Comparison of ENCODE assay signal across 21 cellular contexts in genomic region chr9:561430-561829, GRCh38. TPM values are rescaled to one million over a fixed set of nuclear protein-coding genes. Genes with fewer than 3 reads are reported as not detected.
DNase-seq lines count a peak whose midpoint lies in the region; ATAC-seq and TF ChIP-seq lines count a peak whose summit lies in the region.
"Had no signal": no experiment of that assay in that cellular context is flagged by ENCODE, and none has a peak within 500 bp of the region (broad histone marks: within the 10 kb centered on the region; RNA-seq: fewer than 3 reads in every experiment).

No MANE protein-coding gene starts in this region.

- H3K4me3 ChIP-seq in SU-DHL-6 (ENCODE audit: insufficient read depth, low read length, poor library complexity, severe bottlenecking) (peak overlapping the region; percentile 3), OCI-LY7 (ENCODE audit: low read depth, low read length, poor library complexity, severe bottlenecking) (no peak overlapping the region)
- H3K4me3 ChIP-seq: gastrocnemius medialis had no signal

- H3K9ac ChIP-seq in SU-DHL-6 (ENCODE audit: low read length) = peak overlapping the region; percentile 66

- no peaks in the 10 kb centered on the region for H3K9me2 ChIP-seq in SU-DHL-6 (replicated peaks; ENCODE audit: insufficient read depth, low read length)
- no peaks in the 10 kb centered on the region for H3K9me2 ChIP-seq in OCI-LY7 (ENCODE audit: insufficient read depth, low read length)

- H2AFZ ChIP-seq in SU-DHL-6 (ENCODE audit: low read depth, low read length, severe bottlenecking) = no peak overlapping the region
- no peak overlapping the region for H2AFZ ChIP-seq in OCI-LY7 (ENCODE audit: low read length)

- H3K4me1 ChIP-seq in OCI-LY7 (ENCODE audit: insufficient read depth, low read length, poor library complexity, severe bottlenecking) = peaks cover 68% of the 10 kb centered on the region
- H3K4me1 ChIP-seq: BE2C, gastrocnemius medialis had no signal

- no peak for TF ChIP-seq CTCF in SU-DHL-6 (IDR thresholded peaks at IDR 0.05; ENCODE audit: insufficient read depth, low read length, poor library complexity, severe bottlenecking)
- TF ChIP-seq CTCF in nephron (IDR thresholded peaks at IDR 0.05; ENCODE audit: unreplicated experiment in 3 of 3) = no peak
- TF ChIP-seq CTCF in OCI-LY7 (conservative IDR thresholded peaks at IDR 0.05; ENCODE audit: low read length) = no peak

- H3K27ac ChIP-seq in SU-DHL-6 (ENCODE audit: low read depth, low read length) (peak overlapping the region; percentile 98), OCI-LY7 (ENCODE audit: low read depth, low read length, poor library complexity, severe bottlenecking) (no peak overlapping the region)
- H3K27ac ChIP-seq: gastrocnemius medialis had no signal

- peak overlapping the region; percentile 81 for H3K4me2 ChIP-seq in SU-DHL-6 (ENCODE audit: low read depth, low read length, poor library complexity, severe bottlenecking)
- H3K4me2 ChIP-seq in OCI-LY7 (ENCODE audit: low read length) = no peak overlapping the region

- peak overlapping the region; percentile 6 to 39 (median 30) for H3K27ac Mint-ChIP-seq in nephron
- no peak overlapping the region for H3K27ac Mint-ChIP-seq in activated CD8-positive, alpha-beta T cell treated with anti-CD3 and anti-CD28 coated beads, Interleukin-2, amount 10 ng/mL, durations not matched to agents 7 days and 5 days
- H3K27ac Mint-ChIP-seq: activated naive CD8-positive, alpha-beta T cell treated with anti-CD3 and anti-CD28 coated beads, Interleukin-2, amount 50 U/mL, for 24 hours; activated T-helper 2 cell treated with anti-CD3 and anti-CD28 coated beads, Interferon-gamma antibody, Interleukin-2, Interleukin-4, amounts not matched to agents 10 μg/mL and 5 μg/mL and 100 μg/mL, durations not matched to agents 14 hours and 24 hours and 36 hours; stimulated activated naive CD8-positive, alpha-beta T cell treated with anti-CD3 and anti-CD28 coated beads, Interleukin-15, Interleukin-2, amounts not matched to agents 100 ng/mL and 50 ng/mL, for 24 hours had no signal

- H3K36me3 ChIP-seq in SU-DHL-6 (ENCODE audit: low read length) (no peaks in the 10 kb centered on the region), OCI-LY7 (ENCODE audit: insufficient read depth, low read length) (peaks cover 30% of the 10 kb centered on the region)
- H3K36me3 ChIP-seq: BE2C, gastrocnemius medialis had no signal

- CTCF ChIA-PET in OCI-LY7 (lab: Charles Lee; ENCODE audit: unreplicated experiment) = no interaction called here
- CTCF ChIA-PET in activated CD8-positive, alpha-beta T cell treated with anti-CD3 and anti-CD28 coated beads, Interleukin-2, amount 10 ng/mL, durations not matched to agents 7 days and 5 days (lab: Charles Lee) = no interaction called here

- no peaks in the 10 kb centered on the region for H3K4me1 Mint-ChIP-seq in nephron
- H3K4me1 Mint-ChIP-seq in activated CD8-positive, alpha-beta T cell treated with anti-CD3 and anti-CD28 coated beads, Interleukin-2, amount 10 ng/mL, durations not matched to agents 7 days and 5 days (ENCODE audit: low read depth) = peaks cover 7% of the 10 kb centered on the region

- H3K36me3 Mint-ChIP-seq in nephron (ENCODE audit: low read depth) = peaks cover 13% of the 10 kb centered on the region
- H3K36me3 Mint-ChIP-seq in activated CD8-positive, alpha-beta T cell treated with anti-CD3 and anti-CD28 coated beads, Interleukin-2, amount 10 ng/mL, durations not matched to agents 7 days and 5 days (ENCODE audit: low read depth) = no peaks in the 10 kb centered on the region

- no peaks in the 10 kb centered on the region for H3K27me3 ChIP-seq in SU-DHL-6 (ENCODE audit: low read length)
- H3K27me3 ChIP-seq: BE2C, gastrocnemius medialis had no signal

- no peak overlapping the region for H3K4me3 Mint-ChIP-seq in nephron
- H3K4me3 Mint-ChIP-seq in activated CD8-positive, alpha-beta T cell treated with anti-CD3 and anti-CD28 coated beads, Interleukin-2, amount 10 ng/mL, durations not matched to agents 7 days and 5 days = no peak overlapping the region
- H3K4me3 Mint-ChIP-seq: activated naive CD8-positive, alpha-beta T cell treated with anti-CD3 and anti-CD28 coated beads, Interleukin-2, amount 50 U/mL, for 24 hours; stimulated activated naive CD8-positive, alpha-beta T cell treated with anti-CD3 and anti-CD28 coated beads, Interleukin-15, Interleukin-2, amounts not matched to agents 100 ng/mL and 50 ng/mL, for 24 hours had no signal

- POLR2A ChIA-PET in OCI-LY7 (lab: Charles Lee) = no interaction called here
- POLR2A ChIA-PET in activated CD8-positive, alpha-beta T cell treated with anti-CD3 and anti-CD28 coated beads, Interleukin-2, amount 10 ng/mL, durations not matched to agents 7 days and 5 days (lab: Charles Lee) = no interaction called here

- ATAC-seq in esophagus mucosa = peak; percentile 63
- ATAC-seq in activated CD8-positive, alpha-beta T cell treated with anti-CD3 and anti-CD28 coated beads, Interleukin-2, amount 10 ng/mL, durations not matched to agents 7 days and 5 days = no peak
- ATAC-seq: activated naive CD8-positive, alpha-beta T cell treated with anti-CD3 and anti-CD28 coated beads, Interleukin-2, amount 50 U/mL, for 24 hours; left lobe of liver had no signal

- no peaks in the 10 kb centered on the region for H3K9me3 ChIP-seq in SU-DHL-6 (ENCODE audit: insufficient read depth, low read length)
- peaks cover 25% of the 10 kb centered on the region for H3K9me3 ChIP-seq in OCI-LY7 (ENCODE audit: low read length)
- H3K9me3 ChIP-seq: BE2C, Caco-2, gastrocnemius medialis had no signal

- peaks cover 66% of the 10 kb centered on the region for H3K79me2 ChIP-seq in SU-DHL-6 (ENCODE audit: insufficient read depth, low read length)
- no peaks in the 10 kb centered on the region; the same call in 1 of the 2 replicates for H3K79me2 ChIP-seq in OCI-LY7 (ENCODE audit: insufficient read depth, low read depth, low read length)

- DNase-seq in HS-5 (ENCODE audit: low read depth) (peak; percentile 41), AG08396 (ENCODE audit: low spot score) (no peak), amygdala (lab: John Stamatoyannopoulos, UW) (no peak), OCI-LY7 (ENCODE audit: low spot score) (no peak)
- DNase-seq in activated CD8-positive, alpha-beta T cell treated with anti-CD3 and anti-CD28 coated beads, Interleukin-2, amount 10 ng/mL, durations not matched to agents 7 days and 5 days = no peak
- DNase-seq: activated CD4-positive, alpha-beta T cell treated with anti-CD3 and anti-CD28 coated beads for 48 hours; activated naive CD8-positive, alpha-beta T cell treated with anti-CD3 and anti-CD28 coated beads, Interleukin-2, amount 50 U/mL, for 24 hours; BE2C; gastrocnemius medialis; NCI-H1105; NCI-H510A treated with DMSO at 0.1 percent for 48 hours; nucleus accumbens; SHP77; stimulated activated CD4-positive, alpha-beta T cell treated with anti-CD3 and anti-CD28 coated beads, Interleukin-2, amount 100 ng/mL, for 24 hours had no signal

- H3K27me3 Mint-ChIP-seq in nephron (ENCODE audit: low read depth) = no peaks in the 10 kb centered on the region
- peaks cover 24% of the 10 kb centered on the region for H3K27me3 Mint-ChIP-seq in activated CD8-positive, alpha-beta T cell treated with anti-CD3 and anti-CD28 coated beads, Interleukin-2, amount 10 ng/mL, durations not matched to agents 7 days and 5 days (ENCODE audit: low read depth)
- H3K27me3 Mint-ChIP-seq: stimulated activated naive CD8-positive, alpha-beta T cell treated with anti-CD3 and anti-CD28 coated beads, Interleukin-15, Interleukin-2, amounts not matched to agents 100 ng/mL and 50 ng/mL, for 24 hours had no signal

- peaks cover 5% of the 10 kb centered on the region for H3K9me3 Mint-ChIP-seq in nephron
- H3K9me3 Mint-ChIP-seq in activated CD8-positive, alpha-beta T cell treated with anti-CD3 and anti-CD28 coated beads, Interleukin-2, amount 10 ng/mL, durations not matched to agents 7 days and 5 days (ENCODE audit: insufficient read depth) = no peaks in the 10 kb centered on the region
- H3K9me3 Mint-ChIP-seq: stimulated activated naive CD8-positive, alpha-beta T cell treated with anti-CD3 and anti-CD28 coated beads, Interleukin-15, Interleukin-2, amounts not matched to agents 100 ng/mL and 50 ng/mL, for 24 hours had no signal

- H4K20me1 ChIP-seq in SU-DHL-6 (ENCODE audit: low read depth, low read length) = no peaks in the 10 kb centered on the region
- H4K20me1 ChIP-seq in OCI-LY7 (ENCODE audit: insufficient read depth, low read length) = no peaks in the 10 kb centered on the region

- peaks cover 89% of the 10 kb centered on the region for H3F3A ChIP-seq in SU-DHL-6 (ENCODE audit: insufficient read depth)

- BruUV-seq in OCI-LY7 (replicated peaks; lab: Mats Ljungman, UMichigan) = no TSS peak

- intact Hi-C loops in OCI-LY7 (cut with micrococcal nuclease; ENCODE audit: unreplicated experiment) = no loop called here

RNA-seq across cellular contexts. Expression of gene KANK1, which starts 56.9 kb away (rescaled TPM):
- total RNA-seq in esophagus mucosa (45.4 TPM), OCI-LY7 (2022) (41.0 and 45.8 TPM in 2 replicates)
- 16.5 and 18.8 TPM in 2 replicates for total RNA-seq in OCI-LY7 (2014; rRNA removed; shearing (Covaris generic))
- total RNA-seq in activated CD8-positive, alpha-beta T cell treated with anti-CD3 and anti-CD28 coated beads, Interleukin-2, amount 10 ng/mL, durations not matched to agents 7 days and 5 days = 1 to 10 TPM; 3.0 to 3.5 TPM
